ENCODE assay signal across 21 cellular contexts in genomic region chr10:112332509-112333228, GRCh38. TPM values are rescaled to one million over a fixed set of nuclear protein-coding genes. Genes with fewer than 3 reads are reported as not detected.
A peak's percentile ranks its signal among the peaks of the same experiment; 100 is the strongest.
DNase-seq lines count a peak whose midpoint lies in the region; ATAC-seq and TF ChIP-seq lines count a peak whose summit lies in the region.
"Had no signal": no experiment of that assay in that cellular context is flagged by ENCODE, and none has a peak within 500 bp of the region (broad histone marks: within the 10 kb centered on the region; RNA-seq: fewer than 3 reads in every experiment).

No MANE protein-coding gene starts in this region.

- H3K4me2 ChIP-seq in GM23248 (ENCODE audit: unreplicated experiment) = no peak overlapping the region

- no peak overlapping the region for H3K4me3 Mint-ChIP-seq in activated T-cell treated with anti-CD3 and anti-CD28 coated beads, Interleukin-2, amount 50 U/mL, for 24 hours
- H3K4me3 Mint-ChIP-seq: activated CD4-positive, alpha-beta T cell treated with anti-CD3 and anti-CD28 coated beads, Interleukin-2, amount 10 ng/mL, durations not matched to agents 24 days and 14 days; activated naive CD8-positive, alpha-beta T cell treated with anti-CD3 and anti-CD28 coated beads, Interleukin-2, amount 10 ng/mL, durations not matched to agents 7 days and 5 days; activated T-cell treated with anti-CD3 and anti-CD28 coated beads, Interleukin-2, amount 50 U/mL, for 4 hours; naive thymus-derived CD4-positive, alpha-beta T cell had no signal

- H2AFZ ChIP-seq in GM23248 = no peak overlapping the region

- H3K9me3 ChIP-seq in GM23248 (ENCODE audit: low read depth) (no peaks in the 10 kb centered on the region), mucosa of rectum (ENCODE audit: control insufficient read depth in 2 of 2, low read length in 2 of 2) (no peaks in the 10 kb centered on the region)
- H3K9me3 ChIP-seq: left lung, SJCRH30 had no signal

- no peak for TF ChIP-seq CTCF in astrocyte of the spinal cord (IDR thresholded peaks at IDR 0.05; ENCODE audit: low read depth, low read length)

- H3K27me3 ChIP-seq in GM23248 (replicated peaks; ENCODE audit: insufficient read depth) (no peaks in the 10 kb centered on the region), mucosa of rectum (ENCODE audit: control insufficient read depth in 2 of 2, insufficient read depth in 2 of 2, low read length in 2 of 2) (no peaks in the 10 kb centered on the region)
- H3K27me3 ChIP-seq: left lung, SJCRH30 had no signal

- H3K27ac ChIP-seq in GM23248 (no peak overlapping the region), mucosa of rectum (ENCODE audit: low read depth in 2 of 2, low read length in 2 of 2) (peak overlapping the region; percentile 95 to 98)
- H3K27ac ChIP-seq: left lung, SJCRH30 had no signal

- in situ Hi-C loops in GM23248 (cut with MboI) (no loop called here), astrocyte of the spinal cord (cut with HindIII; ENCODE audit: low sequenced_read_pairs) (no loop called here)

- WGBS in GM23248 (ENCODE audit: low coverage in 1 of 2, low lambda C conversion rate in 2 of 2, missing lambda C conversion rate in 2 of 2), 2 experiments = 31 to 32% methylated on average over 5 of the region's 5 CpGs

- no peaks in the 10 kb centered on the region for H4K20me1 ChIP-seq in GM23248 (ENCODE audit: insufficient read depth)

- no peak for ATAC-seq in HG02678 (IDR thresholded peaks at IDR 0.05; ENCODE audit: unreplicated experiment)
- ATAC-seq: activated T-cell treated with anti-CD3 and anti-CD28 coated beads, Interleukin-2, amount 50 U/mL, for 4 hours; left lung; naive thymus-derived CD4-positive, alpha-beta T cell had no signal

- H3K4me1 Mint-ChIP-seq in activated T-cell treated with anti-CD3 and anti-CD28 coated beads, Interleukin-2, amount 50 U/mL, for 24 hours (ENCODE audit: low read depth) = peaks cover 7% of the 10 kb centered on the region

- H3F3A ChIP-seq in GM23248 (ENCODE audit: insufficient read depth) = peaks cover 18% of the 10 kb centered on the region

- DNase-seq in DMS53 (lab: John Stamatoyannopoulos, UW) = peak; percentile 11
- DNase-seq in DMS53 treated with DMSO at 0.1 percent for 48 hours (lab: John Stamatoyannopoulos, UW; ENCODE audit: unreplicated experiment) = no peak
- peak; percentile 34 for DNase-seq in GM23248
- peak; percentile 3 for DNase-seq in astrocyte of the spinal cord (ENCODE audit: low read depth, low spot score)
- DNase-seq in activated T-cell treated with anti-CD3 and anti-CD28 coated beads, Interleukin-2, amount 50 U/mL, for 24 hours = no peak
- DNase-seq in A172 (ENCODE audit: low spot score) = no peak
- DNase-seq: 8988T; activated CD4-positive, alpha-beta T cell treated with anti-CD3 and anti-CD28 coated beads, Interleukin-2, amount 10 ng/mL, durations not matched to agents 24 days and 14 days; activated naive CD8-positive, alpha-beta T cell treated with anti-CD3 and anti-CD28 coated beads, Interleukin-2, amount 10 ng/mL, durations not matched to agents 7 days and 5 days; activated T-cell treated with anti-CD3 and anti-CD28 coated beads, Interleukin-2, amount 50 U/mL, for 4 hours; C1 segment of cervical spinal cord; caudate nucleus; left lung; naive thymus-derived CD4-positive, alpha-beta T cell; NCI-H2081 treated with DMSO at 0.1 percent for 48 hours; SJCRH30; stimulated activated CD4-positive, alpha-beta T cell treated with anti-CD3 and anti-CD28 coated beads, Interleukin-15, amount 100 ng/mL, for 24 hours had no signal

- no peaks in the 10 kb centered on the region for H3K36me3 Mint-ChIP-seq in activated T-cell treated with anti-CD3 and anti-CD28 coated beads, Interleukin-2, amount 50 U/mL, for 24 hours (ENCODE audit: low read depth)
- H3K36me3 Mint-ChIP-seq: activated naive CD8-positive, alpha-beta T cell treated with anti-CD3 and anti-CD28 coated beads, Interleukin-2, amount 10 ng/mL, durations not matched to agents 7 days and 5 days; naive thymus-derived CD4-positive, alpha-beta T cell had no signal

- peaks cover 26% of the 10 kb centered on the region for H3K4me1 ChIP-seq in GM23248 (ENCODE audit: insufficient read depth)
- H3K4me1 ChIP-seq in mucosa of rectum (ENCODE audit: control insufficient read depth in 2 of 2, insufficient read depth in 2 of 2, low read length in 2 of 2) = peaks cover 26 to 65% of the 10 kb centered on the region in 2 donors
- H3K4me1 ChIP-seq: left lung, SJCRH30 had no signal

- H3K9me2 ChIP-seq in GM23248 (ENCODE audit: insufficient read depth) = no peaks in the 10 kb centered on the region

- H3K27me3 Mint-ChIP-seq in activated T-cell treated with anti-CD3 and anti-CD28 coated beads, Interleukin-2, amount 50 U/mL, for 24 hours = peaks cover 6% of the 10 kb centered on the region

- no peak overlapping the region for H3K9ac ChIP-seq in GM23248
- H3K9ac ChIP-seq in mucosa of rectum (ENCODE audit: low read depth in 1 of 2, low read length in 2 of 2) = peak overlapping the region in 1 of 2 donors; percentile 13

- H3K36me3 ChIP-seq in GM23248 (ENCODE audit: low read depth) (no peaks in the 10 kb centered on the region), mucosa of rectum (ENCODE audit: control insufficient read depth in 2 of 2, insufficient read depth in 2 of 2, low read length in 2 of 2) (no peaks in the 10 kb centered on the region)
- H3K36me3 ChIP-seq: left lung, SJCRH30 had no signal

- H3K79me2 ChIP-seq in GM23248 (ENCODE audit: insufficient read depth) = no peaks in the 10 kb centered on the region

- H3K4me3 ChIP-seq in GM23248 (no peak overlapping the region), astrocyte of the spinal cord (ENCODE audit: low read depth, low read length) (no peak overlapping the region), mucosa of rectum (ENCODE audit: low read length in 2 of 2) (no peak overlapping the region)
- H3K4me3 ChIP-seq: left lung, SJCRH30 had no signal

- no peak overlapping the region for H3K27ac Mint-ChIP-seq in activated T-cell treated with anti-CD3 and anti-CD28 coated beads, Interleukin-2, amount 50 U/mL, for 24 hours
- H3K27ac Mint-ChIP-seq: activated CD4-positive, alpha-beta T cell treated with anti-CD3 and anti-CD28 coated beads, Interleukin-2, amount 10 ng/mL, durations not matched to agents 24 days and 14 days; activated naive CD8-positive, alpha-beta T cell treated with anti-CD3 and anti-CD28 coated beads, Interleukin-2, amount 10 ng/mL, durations not matched to agents 7 days and 5 days; naive thymus-derived CD4-positive, alpha-beta T cell had no signal

- H3K9me3 Mint-ChIP-seq in activated T-cell treated with anti-CD3 and anti-CD28 coated beads, Interleukin-2, amount 50 U/mL, for 24 hours = no peaks in the 10 kb centered on the region
- H3K9me3 Mint-ChIP-seq: activated CD4-positive, alpha-beta T cell treated with anti-CD3 and anti-CD28 coated beads, Interleukin-2, amount 10 ng/mL, durations not matched to agents 24 days and 14 days; activated naive CD8-positive, alpha-beta T cell treated with anti-CD3 and anti-CD28 coated beads, Interleukin-2, amount 10 ng/mL, durations not matched to agents 7 days and 5 days; activated T-cell treated with anti-CD3 and anti-CD28 coated beads, Interleukin-2, amount 50 U/mL, for 4 hours; naive thymus-derived CD4-positive, alpha-beta T cell had no signal

RNA-seq across cellular contexts. Expression of gene ACSL5, which starts 41.2 kb away (rescaled TPM):
- total RNA-seq in GM23248 (2014; rRNA removed; shearing (Covaris generic)) = 1.8 and 3.2 TPM in 2 replicates
- polyA plus RNA-seq in GM23248 (2016; fragmentation: Nextera tagmentation; extraction: Ambion mirVana) = 1.5 and 1.7 TPM in 2 replicates
- 0.91 and 0.96 TPM in 2 replicates for total RNA-seq in A172 (2014; rRNA removed; shearing (Covaris generic))

RNA-seq across cellular contexts. Expression of gene TECTB, which starts 49.5 kb away (rescaled TPM):
- total RNA-seq in GM23248 (2014; rRNA removed; shearing (Covaris generic)) = 0.63 TPM in 1 of 2 replicates, not detected in the other
- 0.21 TPM in 1 of 2 replicates, not detected in the other for polyA plus RNA-seq in GM23248 (2016; fragmentation: Nextera tagmentation; extraction: Ambion mirVana)
- not detected in 2 replicates for total RNA-seq in A172 (2014; rRNA removed; shearing (Covaris generic))
- total RNA-seq: activated CD4-positive, alpha-beta T cell treated with anti-CD3 and anti-CD28 coated beads, Interleukin-2, amount 10 ng/mL, durations not matched to agents 24 days and 14 days; activated naive CD8-positive, alpha-beta T cell treated with anti-CD3 and anti-CD28 coated beads, Interleukin-2, amount 10 ng/mL, durations not matched to agents 7 days and 5 days; activated T-cell treated with anti-CD3 and anti-CD28 coated beads, Interleukin-2, amount 50 U/mL, for 4 hours; left lung; naive thymus-derived CD4-positive, alpha-beta T cell; pulmonary artery endothelial cell; SJCRH30; subcutaneous adipose tissue had no signal
- polyA plus RNA-seq: naive thymus-derived CD4-positive, alpha-beta T cell had no signal

Comparison
In these comparisons a context has a peak if more than half of its experiments do, and no peak if none do; other contexts are left out.
1. DNase-seq: peak in DMS53 (single experiment), GM23248 (single experiment) and astrocyte of the spinal cord (single experiment); none in DMS53 treated with DMSO at 0.1 percent for 48 hours (single experiment), activated T-cell treated with anti-CD3 and anti-CD28 coated beads, Interleukin-2, amount 50 U/mL, for 24 hours (single experiment) and A172 (single experiment).